ENCODE assay signal across 9 cellular contexts in genomic region chr10:87562750-87563149, GRCh38.
"Had no signal": no experiment of that assay in that cellular context is flagged by ENCODE, and none has a peak within 500 bp of the region (broad histone marks: within the 10 kb centered on the region; RNA-seq: fewer than 3 reads in every experiment).

No MANE protein-coding gene starts in this region.

- H3K27ac Mint-ChIP-seq: H9, HFFc6, IgD-negative memory B cell had no signal

- H3K4me3 Mint-ChIP-seq: H9, HFFc6, IgD-negative memory B cell had no signal

- H3K36me3 Mint-ChIP-seq: IgD-negative memory B cell had no signal

- FAIRE-seq: H54, HTR-8/SVneo had no signal

- H2AFZ ChIP-seq: GM23248 had no signal

- DNase-seq: GM23248, GOT3, H9, HCEC 1CT, HFFc6, KG1 had no signal

- H3K4me3 ChIP-seq: GM23248 had no signal

- H3K27ac ChIP-seq: GM23248 had no signal

- H3K9ac ChIP-seq: GM23248 had no signal
